Comparison of ENCODE assay signal across 1 cellular context in the genomic region with DNA sequence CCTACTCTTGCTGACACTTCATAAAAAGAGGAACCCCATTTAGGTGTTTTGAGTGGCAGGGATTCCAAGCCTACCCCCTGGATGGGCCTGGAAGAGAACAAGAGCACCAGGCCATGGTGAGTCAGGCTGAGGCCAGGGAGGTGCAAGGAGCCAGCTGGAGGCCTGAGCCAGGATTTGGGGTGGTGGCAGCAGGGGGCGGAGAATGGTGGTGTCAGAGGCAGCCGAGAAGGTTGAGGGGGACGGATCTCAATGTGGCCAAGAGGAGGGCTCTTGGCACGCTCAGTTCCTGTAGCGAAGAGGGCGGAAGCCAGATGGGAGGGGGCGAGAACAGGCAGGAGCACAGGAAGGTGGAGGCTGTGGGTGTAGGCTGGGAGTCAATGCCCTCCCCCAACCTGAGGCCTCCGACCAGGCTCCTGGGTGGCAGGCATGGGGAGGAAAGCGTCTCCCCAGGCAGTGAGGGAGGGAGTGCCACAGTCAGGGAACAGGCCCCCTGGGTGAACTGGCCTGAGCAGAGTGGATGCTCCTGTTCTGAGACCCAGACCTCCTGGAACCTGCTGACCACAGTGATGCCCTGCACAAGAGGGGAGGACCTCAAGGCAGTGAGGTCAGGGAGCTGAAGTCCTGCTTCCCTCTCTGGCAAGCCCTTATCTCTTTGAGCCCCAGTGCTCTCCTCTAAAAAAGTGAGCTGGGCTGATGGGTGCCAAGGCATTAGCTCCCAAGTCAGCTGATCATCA.
TF ChIP-seq lines count a peak whose summit lies in the region.

No MANE protein-coding gene starts in this region.

TF ChIP-seq in IMR-90, 13 proteins besides CTCF, POLR2A, EP300 and RAD21:
- no peak for TF ChIP-seq SMC3 (IDR thresholded peaks at IDR 0.05; ENCODE audit: low read depth, low read length)
- no peak for TF ChIP-seq MAFK (IDR thresholded peaks at IDR 0.05; ENCODE audit: low read depth, low read length)
- TF ChIP-seq CEBPB (IDR thresholded peaks at IDR 0.05; ENCODE audit: low read depth, low read length): no peak
- TF ChIP-seq MAZ (IDR thresholded peaks at IDR 0.05; ENCODE audit: borderline replicate concordance, low read depth, low read length): no peak
- no peak for TF ChIP-seq CHD1 (IDR thresholded peaks at IDR 0.05; ENCODE audit: low read depth, low read length)
- no peak for TF ChIP-seq NFE2L2 (IDR thresholded peaks at IDR 0.05; ENCODE audit: low read depth, low read length)
TF ChIP-seq in IMR-90: peak in this region for 0.
